9 cellular contexts compared by ENCODE assay signal in the genomic region with DNA sequence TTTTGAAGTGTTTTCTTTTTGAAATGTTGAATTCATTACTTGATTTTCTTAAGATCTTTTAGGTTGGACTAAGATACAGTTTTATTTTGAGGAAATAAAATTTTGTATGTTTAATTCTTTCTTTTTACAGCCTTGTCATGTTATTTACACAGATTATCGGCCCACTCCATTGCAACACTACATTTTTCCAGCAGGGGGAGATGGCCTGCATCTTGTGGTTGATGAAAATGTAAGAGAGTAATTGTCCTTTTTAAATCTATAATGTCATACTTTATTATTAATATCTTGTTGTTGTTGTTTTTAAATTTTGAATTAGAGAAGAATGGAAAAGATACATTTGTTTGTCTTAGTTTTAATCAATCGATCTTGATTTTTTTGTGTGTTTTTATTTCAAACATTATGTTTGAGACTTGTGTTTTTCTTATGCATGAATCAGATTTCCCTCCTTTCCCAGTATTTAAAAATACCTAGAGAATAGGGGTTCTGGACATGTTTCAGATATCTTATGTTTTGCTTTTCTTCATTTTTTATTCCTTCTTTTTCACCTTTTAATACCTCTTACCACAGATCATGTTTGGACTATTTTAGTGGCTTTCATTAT. TPM values are rescaled to one million over a fixed set of nuclear protein-coding genes. Genes with fewer than 3 reads are reported as not detected.
A peak's percentile ranks its signal among the peaks of the same experiment; 100 is the strongest.
DNase-seq lines count a peak whose midpoint lies in the region; TF ChIP-seq lines count a peak whose summit lies in the region.
"Had no signal": no experiment of that assay in that cellular context is flagged by ENCODE, and none has a peak within 500 bp of the region (broad histone marks: within the 10 kb centered on the region; RNA-seq: fewer than 3 reads in every experiment).

No MANE protein-coding gene starts in this region.

- no peaks in the 10 kb centered on the region for H3K9me3 ChIP-seq in MG63

- no peaks in the 10 kb centered on the region for H3K9me3 Mint-ChIP-seq in activated CD4-positive, alpha-beta T cell treated with anti-CD3 and anti-CD28 coated beads, Interleukin-2, amount 10 ng/mL, durations not matched to agents 24 days and 14 days

- peaks cover 52% of the 10 kb centered on the region for H3K36me3 Mint-ChIP-seq in activated CD4-positive, alpha-beta T cell treated with anti-CD3 and anti-CD28 coated beads, Interleukin-2, amount 10 ng/mL, durations not matched to agents 24 days and 14 days (ENCODE audit: low read depth)

- H3K27ac ChIP-seq in coronary artery: peak overlapping the region; percentile 48 to 60
- H3K27ac ChIP-seq: BLaER1 had no signal

- DNase-seq in DMS153 treated with DMSO at 0.1 percent for 48 hours (lab: John Stamatoyannopoulos, UW; ENCODE audit: unreplicated experiment): peak; percentile 1
- DNase-seq in DMS153 (lab: John Stamatoyannopoulos, UW): no peak
- DNase-seq in MG63: peak; percentile 41
- peak; percentile 89 for DNase-seq in activated CD4-positive, alpha-beta T cell treated with anti-CD3 and anti-CD28 coated beads, Interleukin-2, amount 10 ng/mL, durations not matched to agents 24 days and 14 days
- no peak for DNase-seq in coronary artery (ENCODE audit: low spot score)
- DNase-seq in lung microvascular endothelial cell (ENCODE audit: low read depth in 2 of 2): peak; percentile 78 to 86
- DNase-seq in stimulated activated CD8-positive, alpha-beta memory T cell treated with anti-CD3 and anti-CD28 coated beads, Interleukin-15, amount 100 ng/mL, for 48 hours (ENCODE audit: low read depth in 2 of 2): peak; percentile 14 to 28
- no peak for DNase-seq in cortex of kidney (lab: John Stamatoyannopoulos, UW)

- H3K4me3 Mint-ChIP-seq in activated CD4-positive, alpha-beta T cell treated with anti-CD3 and anti-CD28 coated beads, Interleukin-2, amount 10 ng/mL, durations not matched to agents 24 days and 14 days: no peak overlapping the region

- H3K4me3 ChIP-seq in MG63 (no peak overlapping the region), coronary artery (no peak overlapping the region)
- H3K4me3 ChIP-seq: BLaER1 had no signal

- peak overlapping the region; percentile 62 for H3K27ac Mint-ChIP-seq in activated CD4-positive, alpha-beta T cell treated with anti-CD3 and anti-CD28 coated beads, Interleukin-2, amount 10 ng/mL, durations not matched to agents 24 days and 14 days

- intact Hi-C loops in activated CD4-positive, alpha-beta T cell treated with anti-CD3 and anti-CD28 coated beads, Interleukin-2, amount 10 ng/mL, durations not matched to agents 24 days and 14 days (cut with micrococcal nuclease): loop anchor here (2.0 to 10.0 kb wide), 2 partner anchors 50 to 346 kb away; no protein-coding TSS in a partner anchor

- peaks cover 9% of the 10 kb centered on the region for H3K4me1 Mint-ChIP-seq in activated CD4-positive, alpha-beta T cell treated with anti-CD3 and anti-CD28 coated beads, Interleukin-2, amount 10 ng/mL, durations not matched to agents 24 days and 14 days

- H3K27me3 Mint-ChIP-seq in activated CD4-positive, alpha-beta T cell treated with anti-CD3 and anti-CD28 coated beads, Interleukin-2, amount 10 ng/mL, durations not matched to agents 24 days and 14 days: no peaks in the 10 kb centered on the region

- no peaks in the 10 kb centered on the region for H3K27me3 ChIP-seq in MG63
- H3K27me3 ChIP-seq: BLaER1 had no signal

- peaks cover 78% of the 10 kb centered on the region for H3K36me3 ChIP-seq in MG63

- peak; percentile 28 for TF ChIP-seq CTCF in coronary artery (IDR thresholded peaks at IDR 0.05)

RNA-seq across cellular contexts. Expression of a gene that starts 36.7 kb away (rescaled TPM):
- total RNA-seq in MG63 (2014; rRNA removed; shearing (Covaris generic); ENCODE audit: low replicate concordance): 73.7 and 136 TPM in 2 replicates
- total RNA-seq in activated CD4-positive, alpha-beta T cell treated with anti-CD3 and anti-CD28 coated beads, Interleukin-2, amount 10 ng/mL, durations not matched to agents 24 days and 14 days: 123 and 128 TPM in 2 replicates
- total RNA-seq in lung microvascular endothelial cell: 39.2 and 46.2 TPM in 2 replicates

RNA-seq across cellular contexts. Expression of a gene that starts 37.0 kb away (rescaled TPM):
- 18.4 and 32.9 TPM in 2 replicates for total RNA-seq in MG63 (2014; rRNA removed; shearing (Covaris generic); ENCODE audit: low replicate concordance)
- 18.0 and 18.2 TPM in 2 replicates for total RNA-seq in activated CD4-positive, alpha-beta T cell treated with anti-CD3 and anti-CD28 coated beads, Interleukin-2, amount 10 ng/mL, durations not matched to agents 24 days and 14 days
- 15.5 and 16.5 TPM in 2 replicates for total RNA-seq in lung microvascular endothelial cell

Comparison
In these comparisons a context has a peak if more than half of its experiments do, and no peak if none do; other contexts are left out.
1. DNase-seq: peak in DMS153 treated with DMSO at 0.1 percent for 48 hours (single experiment), MG63 (single experiment), activated CD4-positive, alpha-beta T cell treated with anti-CD3 and anti-CD28 coated beads, Interleukin-2, amount 10 ng/mL, durations not matched to agents 24 days and 14 days (single experiment), lung microvascular endothelial cell (2 of 2) and stimulated activated CD8-positive, alpha-beta memory T cell treated with anti-CD3 and anti-CD28 coated beads, Interleukin-15, amount 100 ng/mL, for 48 hours (2 of 2); none in DMS153 (single experiment), coronary artery (single experiment) and cortex of kidney (single experiment).